Comparison of ENCODE assay signal across 12 cellular contexts in genomic region chr4:88705805-88706518, GRCh38. TPM values are rescaled to one million over a fixed set of nuclear protein-coding genes. Genes with fewer than 3 reads are reported as not detected.
A peak's percentile ranks its signal among the peaks of the same experiment; 100 is the strongest.
DNase-seq lines count a peak whose midpoint lies in the region; ATAC-seq, FAIRE-seq and TF ChIP-seq lines count a peak whose summit lies in the region.
"Had no signal": no experiment of that assay in that cellular context is flagged by ENCODE, and none has a peak within 500 bp of the region (broad histone marks: within the 10 kb centered on the region; RNA-seq: fewer than 3 reads in every experiment).

No MANE protein-coding gene starts in this region.

- H3K36me3 Mint-ChIP-seq in HFFc6 (ENCODE audit: low read depth) = no peaks in the 10 kb centered on the region

- peaks cover 2% of the 10 kb centered on the region; the same call in 1 of the 2 replicates for H3K27me3 Mint-ChIP-seq in HFFc6 (ENCODE audit: insufficient read depth)

- FAIRE-seq in HTR-8/SVneo (lab: Jason Lieb, UNC) = no peak

- H3K4me1 ChIP-seq in subcutaneous abdominal adipose tissue (ENCODE audit: control insufficient read depth in 5 of 5, insufficient read depth in 5 of 5, low read length in 5 of 5) = peaks cover 0 to 11% (median 6%) of the 10 kb centered on the region in 5 donors

- peak overlapping the region; percentile 74 for H3K27ac Mint-ChIP-seq in HFFc6

- intact Hi-C loops in lower leg skin (cut with DNase I; ENCODE audit: low total_unique reads) = no loop called here

- H3K36me3 ChIP-seq in subcutaneous abdominal adipose tissue (ENCODE audit: control insufficient read depth in 5 of 5, insufficient read depth in 5 of 5, low read length in 5 of 5) = peaks cover 18 to 34% (median 30%) of the 10 kb centered on the region in 5 donors
- H3K36me3 ChIP-seq: brain microvascular endothelial cell had no signal

- 58 to 67% methylated on average over 3 of the region's 3 CpGs for WGBS in lower leg skin, 2 donors

- H3K9me3 ChIP-seq in subcutaneous abdominal adipose tissue (ENCODE audit: control insufficient read depth in 5 of 5, low read length in 5 of 5) = no peaks in the 10 kb centered on the region
- H3K9me3 ChIP-seq: neutrophil had no signal

- H3K27me3 ChIP-seq in subcutaneous abdominal adipose tissue (ENCODE audit: control insufficient read depth in 5 of 5, insufficient read depth in 4 of 5, low read length in 5 of 5) = no peaks in the 10 kb centered on the region
- H3K27me3 ChIP-seq: brain microvascular endothelial cell, neutrophil had no signal

- peaks cover 27% of the 10 kb centered on the region for H3K4me1 Mint-ChIP-seq in HFFc6 (ENCODE audit: low read depth)

- TF ChIP-seq CTCF in HFFc6 (IDR thresholded peaks at IDR 0.05) = no peak
- TF ChIP-seq CTCF in lower leg skin (IDR thresholded peaks at IDR 0.05) = no peak

- no peak for TF ChIP-seq POLR2A in lower leg skin (IDR thresholded peaks at IDR 0.05)

- peak overlapping the region in 1 of 5 donors; percentile 53 for H3K9ac ChIP-seq in subcutaneous abdominal adipose tissue (ENCODE audit: low read length in 5 of 5)

- peak overlapping the region; percentile 60 for H3K27ac ChIP-seq in subcutaneous abdominal adipose tissue (ENCODE audit: low read depth, low read length)
- H3K27ac ChIP-seq: brain microvascular endothelial cell, neutrophil had no signal

- no peak for ATAC-seq in HG02759 (IDR thresholded peaks at IDR 0.05; ENCODE audit: unreplicated experiment)
- ATAC-seq: stimulated activated naive CD8-positive, alpha-beta T cell treated with anti-CD3 and anti-CD28 coated beads, Interleukin-15, Interleukin-2, amounts not matched to agents 100 U/mL and 50 U/mL, for 24 hours had no signal

- peak; percentile 32 for DNase-seq in HFFc6
- DNase-seq in astrocyte of the hippocampus (ENCODE audit: low read depth, low spot score) = peak; percentile 83
- peak; percentile 60 for DNase-seq in globus pallidus (ENCODE audit: low spot score)
- no peak for DNase-seq in HTR-8/SVneo (ENCODE audit: insufficient read length, low spot score)
- no peak for DNase-seq in lower leg skin (ENCODE audit: low spot score in 2 of 2)
- DNase-seq: DND-41; stimulated activated CD4-positive, alpha-beta T cell treated with anti-CD3 and anti-CD28 coated beads, Interleukin-1b, Interleukin-23, amount 100 ng/mL, for 48 hours; stimulated activated naive CD8-positive, alpha-beta T cell treated with anti-CD3 and anti-CD28 coated beads, Interleukin-15, Interleukin-2, amounts not matched to agents 100 U/mL and 50 U/mL, for 24 hours had no signal

- no peak overlapping the region for H3K4me3 ChIP-seq in subcutaneous abdominal adipose tissue (ENCODE audit: low read depth in 1 of 5, low read length in 5 of 5)
- no peak overlapping the region for H3K4me3 ChIP-seq in lower leg skin (ENCODE audit: low read depth, poor library complexity, severe bottlenecking)

- H3K4me3 Mint-ChIP-seq in HFFc6 = peak overlapping the region; percentile 42; the same call in 1 of the 2 replicates

- H3K9me3 Mint-ChIP-seq in HFFc6 = no peaks in the 10 kb centered on the region

RNA-seq across cellular contexts. Expression of gene NAP1L5, which starts 8.3 kb away (rescaled TPM):
- 10 to 100 TPM; 14.6 to 20.0 (median 18.3) TPM for total RNA-seq in HFFc6 (2021; fragmentation: NEBNext Ultra II Directional; extraction: Animal tissue kit (Norgen Biotek cat#: 25700))
- 1 to 10 TPM; 1.2 to 2.0 (median 1.7) TPM for total RNA-seq in lower leg skin

Comparison
In these comparisons a context has a peak if more than half of its experiments do, and no peak if none do; other contexts are left out.
1. DNase-seq: peak in HFFc6 (single experiment), astrocyte of the hippocampus (single experiment) and globus pallidus (single experiment); none in HTR-8/SVneo (single experiment) and lower leg skin (0 of 2).
2. RNA of gene NAP1L5, which starts 8.3 kb away (total RNA-seq): 14.6 to 20.0 TPM in HFFc6; 1.2 to 2.0 TPM in lower leg skin; every median in the first group is over 4 times any median in the second.